1 cellular context compared by ENCODE assay signal in genomic region chr16:2058901-2059300, GRCh38.
TF ChIP-seq lines count a peak whose summit lies in the region.

No MANE protein-coding gene starts in this region.

TF ChIP-seq in GM23338, 12 proteins besides CTCF, POLR2A, EP300 and RAD21 (continued from another document):
- no peak for TF ChIP-seq NANOG (IDR thresholded peaks at IDR 0.05; ENCODE audit: borderline replicate concordance)
